ENCODE assay signal across 6 cellular contexts in genomic region chr12:6494351-6494743, GRCh38.
DNase-seq lines count a peak whose midpoint lies in the region; ATAC-seq, FAIRE-seq and TF ChIP-seq lines count a peak whose summit lies in the region.

No MANE protein-coding gene starts in this region.

- FAIRE-seq in GM19239 (lab: Jason Lieb, UNC) = no peak

- no peaks in the 10 kb centered on the region for H3K9me2 ChIP-seq in SU-DHL-6 (replicated peaks; ENCODE audit: insufficient read depth, low read length)

- no peaks in the 10 kb centered on the region for H3K9me3 ChIP-seq in SU-DHL-6 (ENCODE audit: insufficient read depth, low read length)

- H3K4me3 ChIP-seq in SU-DHL-6 (ENCODE audit: insufficient read depth, low read length, poor library complexity, severe bottlenecking) = peak overlapping the region; percentile 80

- peaks cover 16% of the 10 kb centered on the region for H3F3A ChIP-seq in SU-DHL-6 (ENCODE audit: insufficient read depth)

- no peak for TF ChIP-seq CTCF in SU-DHL-6 (IDR thresholded peaks at IDR 0.05; ENCODE audit: insufficient read depth, low read length, poor library complexity, severe bottlenecking)
- TF ChIP-seq CTCF in GM10248 (IDR thresholded peaks at IDR 0.05; ENCODE audit: control extremely low read depth, extremely low read depth, low read depth, missing control alignments) = no peak

- POLR2A ChIA-PET in GM10248 (lab: Yijun Ruan, JAX) = interaction anchor here (0.9 kb wide), 1 partner anchor 24 kb away, joined by 4 read pairs; the partner anchor contains the start of gene VAMP1

- H3K9ac ChIP-seq in SU-DHL-6 (ENCODE audit: low read length) = peak overlapping the region; percentile 91

- peaks cover 59% of the 10 kb centered on the region for H3K79me2 ChIP-seq in SU-DHL-6 (ENCODE audit: insufficient read depth, low read length)

- H3K36me3 ChIP-seq in SU-DHL-6 (ENCODE audit: low read length) = peaks cover 16% of the 10 kb centered on the region

- H2AFZ ChIP-seq in SU-DHL-6 (ENCODE audit: low read depth, low read length, severe bottlenecking) = no peak overlapping the region

- H3K27me3 ChIP-seq in SU-DHL-6 (ENCODE audit: low read length) = no peaks in the 10 kb centered on the region
- no peaks in the 10 kb centered on the region for H3K27me3 ChIP-seq in layer of hippocampus (ENCODE audit: control insufficient read depth, insufficient read depth, low read length)

- peak; percentile 6 for ATAC-seq in GM21737 (IDR thresholded peaks at IDR 0.05; ENCODE audit: unreplicated experiment)

- CTCF ChIA-PET in GM10248 (lab: Yijun Ruan, JAX) = interaction anchor here (0.7 to 2.4 kb wide), 7 partner anchors 12 to 70 kb away, joined by 4 to 6 read pairs (median 4); no protein-coding TSS in a partner anchor

- H3K27ac ChIP-seq in SU-DHL-6 (ENCODE audit: low read depth, low read length) (peak overlapping the region; percentile 93), layer of hippocampus (ENCODE audit: low read depth, low read length) (peak overlapping the region; percentile 30)

- H3K4me2 ChIP-seq in SU-DHL-6 (ENCODE audit: low read depth, low read length, poor library complexity, severe bottlenecking) = peak overlapping the region; percentile 92

- DNase-seq in GM19239 (ENCODE audit: insufficient read length, low spot score) (no peak), GM10248 (ENCODE audit: extremely low spot score) (no peak), GM19238 (ENCODE audit: insufficient read length, low spot score) (no peak)

- no peaks in the 10 kb centered on the region for H4K20me1 ChIP-seq in SU-DHL-6 (ENCODE audit: low read depth, low read length)
